In genomic region chr1:192986110-192986747, GRCh38 we compare ENCODE assay signal across 1 cellular context.
TF ChIP-seq lines count a peak whose summit lies in the region.

No MANE protein-coding gene starts in this region.

TF ChIP-seq in K562, 482 proteins besides CTCF, POLR2A, EP300 and RAD21 (continued from another document and continues in another):
- TF ChIP-seq ZNF253 (CRISPR knock-in tag; conservative IDR thresholded peaks at IDR 0.05) = no peak
- TF ChIP-seq HDAC3 (IDR thresholded peaks at IDR 0.05; ENCODE audit: borderline replicate concordance, partially characterized antibody) = peak; percentile 90
- TF ChIP-seq SMARCB1 (IDR thresholded peaks at IDR 0.05; ENCODE audit: insufficient read length, low read depth) = no peak
- no peak for TF ChIP-seq E2F3 (CRISPR knock-in tag; IDR thresholded peaks at IDR 0.05)
- no peak for TF ChIP-seq BRD4 (IDR thresholded peaks at IDR 0.05)
- no peak for TF ChIP-seq ZBTB7A (IDR thresholded peaks at IDR 0.05; ENCODE audit: borderline replicate concordance, control insufficient read depth, low read depth, low read length)
- TF ChIP-seq CUX1 (CRISPR knock-in tag; IDR thresholded peaks at IDR 0.05) = no peak
- no peak for TF ChIP-seq ATF2 (CRISPR knock-in tag; IDR thresholded peaks at IDR 0.05)
- TF ChIP-seq NUFIP1 (IDR thresholded peaks at IDR 0.05; ENCODE audit: partially characterized antibody) = no peak
- no peak for TF ChIP-seq SNIP1 (IDR thresholded peaks at IDR 0.05; ENCODE audit: low read depth)
- no peak for TF ChIP-seq RNF2 (IDR thresholded peaks at IDR 0.05)
- no peak for TF ChIP-seq ZSCAN29 (IDR thresholded peaks at IDR 0.05)
- TF ChIP-seq MEIS2 (IDR thresholded peaks at IDR 0.05; ENCODE audit: partially characterized antibody) = peak; percentile 46
- TF ChIP-seq RBM14 (IDR thresholded peaks at IDR 0.05; ENCODE audit: borderline replicate concordance, insufficient read depth, low read depth, low read length) = no peak
- TF ChIP-seq MCM5 (IDR thresholded peaks at IDR 0.05; ENCODE audit: low read depth) = no peak
- TF ChIP-seq HBP1 (CRISPR knock-in tag; IDR thresholded peaks at IDR 0.05) = peak; percentile 94
- TF ChIP-seq PHTF2 (CRISPR knock-in tag; IDR thresholded peaks at IDR 0.05) = no peak
- TF ChIP-seq E2F6 (IDR thresholded peaks at IDR 0.05; ENCODE audit: borderline replicate concordance in 1 of 2, extremely low read depth in 1 of 2, insufficient read depth in 1 of 2, insufficient read length in 1 of 2, low read depth in 1 of 2, low read length in 1 of 2, poor library complexity in 1 of 2, severe bottlenecking in 1 of 2) = no peak
- no peak for TF ChIP-seq NR2F6 (CRISPR knock-in tag; IDR thresholded peaks at IDR 0.05)
- TF ChIP-seq IRF2 (CRISPR knock-in tag; IDR thresholded peaks at IDR 0.05) = no peak
- TF ChIP-seq E2F4 (CRISPR knock-in tag; IDR thresholded peaks at IDR 0.05; ENCODE audit: low read depth) = no peak
- TF ChIP-seq KDM5B (IDR thresholded peaks at IDR 0.05; ENCODE audit: insufficient replicate concordance, low read depth, low read length) = no peak
- TF ChIP-seq PHF20 (IDR thresholded peaks at IDR 0.05; ENCODE audit: partially characterized antibody) = peak; percentile 23
- TF ChIP-seq TGIF2 (CRISPR knock-in tag; IDR thresholded peaks at IDR 0.05) = no peak
- no peak for TF ChIP-seq HMG20B (CRISPR knock-in tag; IDR thresholded peaks at IDR 0.05)
- peak; percentile 91 for TF ChIP-seq EHMT2 (IDR thresholded peaks at IDR 0.05)
- no peak for TF ChIP-seq ZNF3 (CRISPR knock-in tag; IDR thresholded peaks at IDR 0.05)
- TF ChIP-seq BMI1 (IDR thresholded peaks at IDR 0.05; ENCODE audit: low read length) = no peak
- TF ChIP-seq L3MBTL2 (IDR thresholded peaks at IDR 0.05) = no peak; the same call in 1 of the 2 replicates
- no peak for TF ChIP-seq ZNF408 (CRISPR knock-in tag; IDR thresholded peaks at IDR 0.05; ENCODE audit: low read depth)
- TF ChIP-seq ZNF184 (CRISPR knock-in tag; IDR thresholded peaks at IDR 0.05) = no peak
- peak; percentile 89 for TF ChIP-seq TAF9B (IDR thresholded peaks at IDR 0.05; ENCODE audit: partially characterized antibody)
- TF ChIP-seq KAT2B (IDR thresholded peaks at IDR 0.05; ENCODE audit: low read depth, low read length) = no peak
- TF ChIP-seq ZEB2 (IDR thresholded peaks at IDR 0.05) = peak; percentile 94
- TF ChIP-seq REST (CRISPR knock-in tag; IDR thresholded peaks at IDR 0.05; ENCODE audit: low read depth) = no peak
- no peak for TF ChIP-seq ZC3H4 (CRISPR knock-in tag; IDR thresholded peaks at IDR 0.05; ENCODE audit: borderline replicate concordance)
- TF ChIP-seq RBM39 (optimal IDR thresholded peaks at IDR 0.05; ENCODE audit: low read depth, low read length) = no peak
- TF ChIP-seq TAF1 (IDR thresholded peaks at IDR 0.05; ENCODE audit: control insufficient read depth, extremely low read depth, insufficient read depth, low read length, severe bottlenecking) = no peak
- TF ChIP-seq ZNF212 (CRISPR knock-in tag; IDR thresholded peaks at IDR 0.05) = no peak
- TF ChIP-seq CHCHD3 (CRISPR knock-in tag; IDR thresholded peaks at IDR 0.05) = no peak
- TF ChIP-seq SMAD1 (IDR thresholded peaks at IDR 0.05; ENCODE audit: low read depth, low read length, partially characterized antibody) = no peak
- 0 out of 2 replicates have a peak, but pooled peaks have one; percentile 25 for TF ChIP-seq XRCC5 (IDR thresholded peaks at IDR 0.05; ENCODE audit: low read depth, low read length)
- peak; percentile 70; the same call in 1 of the 2 replicates for TF ChIP-seq ARID3A (IDR thresholded peaks at IDR 0.05; ENCODE audit: borderline replicate concordance, low read depth, low read length)
- TF ChIP-seq ZNF280A (IDR thresholded peaks at IDR 0.05; ENCODE audit: low read depth, partially characterized antibody) = no peak
- no peak for TF ChIP-seq BRF2 (IDR thresholded peaks at IDR 0.05; ENCODE audit: borderline replicate concordance, insufficient read depth, insufficient read length)
- peak; percentile 99 for TF ChIP-seq ARID1B (IDR thresholded peaks at IDR 0.05)
- TF ChIP-seq KHSRP (IDR thresholded peaks at IDR 0.05) = peak; percentile 73; the same call in 1 of the 2 replicates
